ENCODE assay signal across 1 cellular context in genomic region chr12:120257041-120257821, GRCh38.
TF ChIP-seq lines count a peak whose summit lies in the region.

No MANE protein-coding gene starts in this region.

TF ChIP-seq in SK-N-SH treated with all-trans-retinoic acid at 6 μM for 48 hours, 23 proteins besides CTCF, POLR2A, EP300 and RAD21 (continued from another document):
- TF ChIP-seq TSHZ2 (CRISPR knock-in tag; IDR thresholded peaks at IDR 0.05) (peak; percentile 69; the same call in 1 of the 2 replicates), SNAI2 (CRISPR knock-in tag; IDR thresholded peaks at IDR 0.05) (no peak), CSDC2 (CRISPR knock-in tag; IDR thresholded peaks at IDR 0.05) (no peak), RARB (CRISPR knock-in tag; IDR thresholded peaks at IDR 0.05) (no peak), ISL1 (CRISPR knock-in tag; IDR thresholded peaks at IDR 0.05) (0 out of 2 replicates have a peak, but pooled peaks have one; percentile 56), ARNTL (CRISPR knock-in tag; IDR thresholded peaks at IDR 0.05; ENCODE audit: borderline replicate concordance, low read depth) (no peak)
